Comparison of ENCODE assay signal across 12 cellular contexts in genomic region chr3:179027326-179027900, GRCh38. TPM values are rescaled to one million over a fixed set of nuclear protein-coding genes. Genes with fewer than 3 reads are reported as not detected.
DNase-seq lines count a peak whose midpoint lies in the region; ATAC-seq, FAIRE-seq and TF ChIP-seq lines count a peak whose summit lies in the region.
"Had no signal": no experiment of that assay in that cellular context is flagged by ENCODE, and none has a peak within 500 bp of the region (broad histone marks: within the 10 kb centered on the region; RNA-seq: fewer than 3 reads in every experiment).

No MANE protein-coding gene starts in this region.

- H3K9me3 Mint-ChIP-seq in activated CD4-positive, alpha-beta T cell treated with anti-CD3 and anti-CD28 coated beads for 36 hours (ENCODE audit: low read depth), result no peaks in the 10 kb centered on the region
- H3K9me3 Mint-ChIP-seq: natural killer cell treated with Interleukin-12 subunit alpha and Interleukin-12 subunit beta and Interleukin-15 and Interleukin-18, amount 100 ng/mL, for 72 hours had no signal

- H3K9ac ChIP-seq in mammary epithelial cell (ENCODE audit: insufficient read depth, low read length), result peak overlapping the region; percentile 30

- H3K4me2 ChIP-seq in mammary epithelial cell (ENCODE audit: insufficient read depth, low read depth, low read length), result peak overlapping the region; percentile 65
- peak overlapping the region; percentile 8 for H3K4me2 ChIP-seq in osteoblast (ENCODE audit: insufficient read depth, low read length)

- 9% methylated on average over 7 of the region's 7 CpGs for WGBS in mammary epithelial cell (ENCODE audit: low coverage, missing lambda C conversion rate)

- H3K27ac ChIP-seq in mammary epithelial cell (ENCODE audit: insufficient read depth, low read depth, low read length), result peak overlapping the region; percentile 80
- peak overlapping the region; percentile 42 for H3K27ac ChIP-seq in osteoblast (ENCODE audit: low read depth, low read length)
- H3K27ac ChIP-seq: SJCRH30, transverse colon had no signal

- no peaks in the 10 kb centered on the region for H3K9me3 ChIP-seq in mammary epithelial cell (replicated peaks; ENCODE audit: insufficient read depth, low read length)
- H3K9me3 ChIP-seq in osteoblast (ENCODE audit: low read depth, low read length), result no peaks in the 10 kb centered on the region
- H3K9me3 ChIP-seq: SJCRH30, transverse colon had no signal

- peaks cover 35% of the 10 kb centered on the region for H3K79me2 ChIP-seq in mammary epithelial cell (ENCODE audit: insufficient read depth, low read length)
- H3K79me2 ChIP-seq in osteoblast (ENCODE audit: insufficient read depth, low read length), result peaks cover 24% of the 10 kb centered on the region

- H4K20me1 ChIP-seq in mammary epithelial cell (ENCODE audit: insufficient read depth, low read length) (no peaks in the 10 kb centered on the region), osteoblast (ENCODE audit: insufficient read depth, low read length) (no peaks in the 10 kb centered on the region)

- CTCF ChIA-PET in activated CD4-positive, alpha-beta T cell treated with anti-CD3 and anti-CD28 coated beads for 36 hours (lab: Charles Lee), result interaction anchor here (0.6 to 2.1 kb wide), 5 partner anchors 11 to 294 kb away, joined by 3 to 10 read pairs (median 3); no protein-coding TSS in a partner anchor
- CTCF ChIA-PET in mammary epithelial cell (lab: Charles Lee; ENCODE audit: low non-redundant PET), result no interaction called here

- ATAC-seq in activated CD4-positive, alpha-beta T cell treated with anti-CD3 and anti-CD28 coated beads for 36 hours, result peak; percentile 87
- ATAC-seq in SK-N-SH treated with all-trans-retinoic acid at 6 μM for 48 hours, result peak; percentile 56
- no peak for ATAC-seq in HG03039 (IDR thresholded peaks at IDR 0.05; ENCODE audit: unreplicated experiment)
- ATAC-seq: natural killer cell treated with Interleukin-12 subunit alpha and Interleukin-12 subunit beta and Interleukin-15 and Interleukin-18, amount 100 ng/mL, for 72 hours had no signal

- TSS peak; percentile 80 for BruUV-seq in mammary epithelial cell (replicated peaks; lab: Mats Ljungman, UMichigan)

- FAIRE-seq in frontal cortex (lab: Jason Lieb, UNC), result no peak
- FAIRE-seq: A204.1 had no signal

- DNase-seq in activated CD4-positive, alpha-beta T cell treated with anti-CD3 and anti-CD28 coated beads for 36 hours, result peak; percentile 63
- no peak for DNase-seq in activated CD4-positive, alpha-beta T cell treated with anti-CD3 and anti-CD28 coated beads for 4 hours
- DNase-seq in mammary epithelial cell (peak; percentile 76), osteoblast (ENCODE audit: insufficient read length, low spot score, missing footprints) (no peak), ureter (ENCODE audit: low spot score) (no peak), frontal cortex (ENCODE audit: low spot score in 2 of 2) (no peak)
- DNase-seq: SJCRH30, transverse colon had no signal

- H2AFZ ChIP-seq in mammary epithelial cell (ENCODE audit: low read depth, low read length), result peak overlapping the region; percentile 34
- H2AFZ ChIP-seq in osteoblast (ENCODE audit: low read length), result no peak overlapping the region

- H3K4me3 Mint-ChIP-seq in activated CD4-positive, alpha-beta T cell treated with anti-CD3 and anti-CD28 coated beads for 36 hours, result no peak overlapping the region
- H3K4me3 Mint-ChIP-seq: natural killer cell treated with Interleukin-12 subunit alpha and Interleukin-12 subunit beta and Interleukin-15 and Interleukin-18, amount 100 ng/mL, for 72 hours had no signal

- in situ Hi-C loops in mammary epithelial cell (cut with MboI; ENCODE audit: low sequenced_read_pairs in 2 of 2), result no loop called here

- H3K27me3 Mint-ChIP-seq in activated CD4-positive, alpha-beta T cell treated with anti-CD3 and anti-CD28 coated beads for 36 hours, result no peaks in the 10 kb centered on the region
- H3K27me3 Mint-ChIP-seq: natural killer cell treated with Interleukin-12 subunit alpha and Interleukin-12 subunit beta and Interleukin-15 and Interleukin-18, amount 100 ng/mL, for 72 hours had no signal

- H3K4me1 ChIP-seq in mammary epithelial cell (ENCODE audit: insufficient read depth, low read length), result peaks cover 19% of the 10 kb centered on the region
- peaks cover 22% of the 10 kb centered on the region for H3K4me1 ChIP-seq in osteoblast (ENCODE audit: insufficient read depth, low read length)
- H3K4me1 ChIP-seq: SJCRH30, transverse colon had no signal

- H3K27ac Mint-ChIP-seq in activated CD4-positive, alpha-beta T cell treated with anti-CD3 and anti-CD28 coated beads for 36 hours, result peak overlapping the region; percentile 80

- intact Hi-C loops in activated CD4-positive, alpha-beta T cell treated with anti-CD3 and anti-CD28 coated beads for 36 hours (cut with DNase I, micrococcal nuclease), result no loop called here
- intact Hi-C loops in mammary epithelial cell (cut with micrococcal nuclease), result loop anchor here (1.0 kb wide), 1 partner anchor 44 kb away; the partner anchor contains the start of gene ZMAT3

- H3K4me3 ChIP-seq in mammary epithelial cell (replicated peaks in 1 of 3; ENCODE audit: insufficient read depth in 1 of 3, low read depth in 2 of 3, low read length in 3 of 3) (peak overlapping the region in 1 of 3 experiments; percentile 9), osteoblast (ENCODE audit: insufficient read depth, low read length) (no peak overlapping the region)
- H3K4me3 ChIP-seq: SJCRH30, transverse colon had no signal

- dilution Hi-C loops in mammary epithelial cell (cut with HindIII; ENCODE audit: low sequenced_read_pairs), result no loop called here

- H3K4me1 Mint-ChIP-seq in activated CD4-positive, alpha-beta T cell treated with anti-CD3 and anti-CD28 coated beads for 36 hours, result peaks cover 24% of the 10 kb centered on the region

- peaks cover 7% of the 10 kb centered on the region for H3K36me3 ChIP-seq in mammary epithelial cell (ENCODE audit: insufficient read depth, low read length)
- H3K36me3 ChIP-seq in osteoblast (ENCODE audit: insufficient read depth, low read length), result peaks cover 19% of the 10 kb centered on the region
- H3K36me3 ChIP-seq: transverse colon had no signal

- POLR2A ChIA-PET in activated CD4-positive, alpha-beta T cell treated with anti-CD3 and anti-CD28 coated beads for 36 hours (lab: Charles Lee), result interaction anchor here (1.2 kb wide), 1 partner anchor 44 kb away, joined by 5 read pairs; no protein-coding TSS in a partner anchor

- H3K36me3 Mint-ChIP-seq in activated CD4-positive, alpha-beta T cell treated with anti-CD3 and anti-CD28 coated beads for 36 hours (ENCODE audit: low read depth), result peaks cover 3% of the 10 kb centered on the region
- H3K36me3 Mint-ChIP-seq: natural killer cell treated with Interleukin-12 subunit alpha and Interleukin-12 subunit beta and Interleukin-15 and Interleukin-18, amount 100 ng/mL, for 72 hours had no signal

- TF ChIP-seq CTCF in mammary epithelial cell (conservative IDR thresholded peaks at IDR 0.05 in 1 of 2, IDR thresholded peaks at IDR 0.05 in 1 of 2; ENCODE audit: extremely low read depth in 1 of 2, insufficient read depth in 1 of 2, low read depth in 1 of 2, low read length in 2 of 2), result peak in 1 of 2 donors; percentile 31
- no peak for TF ChIP-seq CTCF in osteoblast (IDR thresholded peaks at IDR 0.05; ENCODE audit: extremely low read depth, low read depth, low read length)

- H3K27me3 ChIP-seq in mammary epithelial cell (ENCODE audit: insufficient read depth, low read length) (no peaks in the 10 kb centered on the region), osteoblast (ENCODE audit: insufficient read depth, low read length) (no peaks in the 10 kb centered on the region)
- H3K27me3 ChIP-seq: SJCRH30, transverse colon had no signal

TF ChIP-seq in SK-N-SH treated with all-trans-retinoic acid at 6 μM for 48 hours, 23 proteins besides CTCF, POLR2A, EP300 and RAD21:
- TF ChIP-seq RARB (CRISPR knock-in tag; IDR thresholded peaks at IDR 0.05), result no peak

RNA-seq across cellular contexts. Expression of gene ZMAT3, which starts 44.2 kb away (rescaled TPM):
- total RNA-seq in activated CD4-positive, alpha-beta T cell treated with anti-CD3 and anti-CD28 coated beads for 36 hours, result 1 to 10 TPM; 9.5 to 9.9 TPM
- total RNA-seq in mammary epithelial cell, result 10 to 100 TPM; 31.3 to 56.2 TPM
- 24.4 TPM for polyA plus RNA-seq in mammary epithelial cell
- polyA minus RNA-seq in mammary epithelial cell, result 64.2 TPM
- 47.0 and 56.0 TPM in 2 replicates for total RNA-seq in osteoblast
- total RNA-seq in ureter, result 16.7 TPM
- total RNA-seq in frontal cortex, result 6.1 TPM

Comparison
In these comparisons a context has a peak if more than half of its experiments do, and no peak if none do; other contexts are left out.
1. DNase-seq: peak in activated CD4-positive, alpha-beta T cell treated with anti-CD3 and anti-CD28 coated beads for 36 hours (single experiment) and mammary epithelial cell (single experiment); none in activated CD4-positive, alpha-beta T cell treated with anti-CD3 and anti-CD28 coated beads for 4 hours (0 of 2), osteoblast (single experiment), ureter (single experiment) and frontal cortex (0 of 2).